In genomic region chr1:212699104-212699838, GRCh38 we compare ENCODE assay signal across 8 cellular contexts. TPM values are rescaled to one million over a fixed set of nuclear protein-coding genes. Genes with fewer than 3 reads are reported as not detected.
A peak's percentile ranks its signal among the peaks of the same experiment; 100 is the strongest.
DNase-seq lines count a peak whose midpoint lies in the region; ATAC-seq and TF ChIP-seq lines count a peak whose summit lies in the region.

No MANE protein-coding gene starts in this region.

- ATAC-seq in CD4-positive, alpha-beta T cell (ENCODE audit: poor library complexity): peak; percentile 60
- ATAC-seq in GM19372 (IDR thresholded peaks at IDR 0.05; ENCODE audit: low read depth, unreplicated experiment) (peak; percentile 54), HG03097 (IDR thresholded peaks at IDR 0.05; ENCODE audit: low FRiP score, unreplicated experiment) (no peak)

- CTCF ChIA-PET in CD4-positive, alpha-beta T cell (lab: Charles Lee): interaction anchor here (0.9 to 1.7 kb wide), 3 partner anchors 51 to 84 kb away, joined by 3 to 6 read pairs (median 5); no protein-coding TSS in a partner anchor
- CTCF ChIA-PET in activated naive CD4-positive, alpha-beta T cell treated with anti-CD3 and anti-CD28 coated beads, Interleukin-2, amount 10 ng/mL, durations not matched to agents 7 days and 5 days (lab: Charles Lee): interaction anchor here (0.6 to 2.6 kb wide), 17 partner anchors 9 to 296 kb away, joined by 3 to 19 read pairs (median 4); partner anchors contain the start of genes NSL1 and TATDN3

- DNase-seq in CD4-positive, alpha-beta T cell: peak in 9 of 10 experiments; percentile 21 to 51 (median 28)
- DNase-seq in HK-2 (ENCODE audit: unreplicated experiment) (peak; percentile 72), RPMI7951 (ENCODE audit: low read depth) (peak; percentile 17), left ventricle myocardium inferior (peak; percentile 40), retina (peak; percentile 66)
- peak; percentile 66 for DNase-seq in activated naive CD4-positive, alpha-beta T cell treated with anti-CD3 and anti-CD28 coated beads, Interleukin-2, amount 10 ng/mL, durations not matched to agents 7 days and 5 days

- intact Hi-C loops in CD4-positive, alpha-beta T cell (cut with DNase I, micrococcal nuclease): loop anchor here in 1 of 2 experiments (2.0 kb wide), 1 partner anchor 62 kb away; no protein-coding TSS in a partner anchor
- intact Hi-C loops in left ventricle myocardium inferior (cut with micrococcal nuclease): no loop called here

- peak overlapping the region; percentile 77 for H3K4me3 ChIP-seq in left ventricle myocardium inferior

- no peaks in the 10 kb centered on the region for H3K36me3 Mint-ChIP-seq in CD4-positive, alpha-beta T cell (ENCODE audit: low read depth)
- peaks cover 4% of the 10 kb centered on the region for H3K36me3 Mint-ChIP-seq in activated naive CD4-positive, alpha-beta T cell treated with anti-CD3 and anti-CD28 coated beads, Interleukin-2, amount 10 ng/mL, durations not matched to agents 7 days and 5 days

- no peak overlapping the region for H3K27ac Mint-ChIP-seq in CD4-positive, alpha-beta T cell
- H3K27ac Mint-ChIP-seq in activated naive CD4-positive, alpha-beta T cell treated with anti-CD3 and anti-CD28 coated beads, Interleukin-2, amount 10 ng/mL, durations not matched to agents 7 days and 5 days: no peak overlapping the region

- POLR2A ChIA-PET in CD4-positive, alpha-beta T cell (lab: Charles Lee): interaction anchor here (1.8 kb wide), 1 partner anchor 92 kb away, joined by 5 read pairs; the partner anchor contains the start of gene NSL1

- peak overlapping the region; percentile 92 for H3K4me3 Mint-ChIP-seq in CD4-positive, alpha-beta T cell
- H3K4me3 Mint-ChIP-seq in activated naive CD4-positive, alpha-beta T cell treated with anti-CD3 and anti-CD28 coated beads, Interleukin-2, amount 10 ng/mL, durations not matched to agents 7 days and 5 days: peak overlapping the region; percentile 78

- peaks cover 33% of the 10 kb centered on the region for H3K4me1 ChIP-seq in left ventricle myocardium inferior

- no peaks in the 10 kb centered on the region for H3K36me3 ChIP-seq in left ventricle myocardium inferior

- H3K27me3 ChIP-seq in CD4-positive, alpha-beta T cell (ENCODE audit: control insufficient read depth, insufficient read depth, low read length): no peaks in the 10 kb centered on the region
- peaks cover 41% of the 10 kb centered on the region for H3K27me3 ChIP-seq in left ventricle myocardium inferior (ENCODE audit: low read depth)

- peaks cover 50% of the 10 kb centered on the region for H3K4me1 Mint-ChIP-seq in CD4-positive, alpha-beta T cell (ENCODE audit: low read depth)
- H3K4me1 Mint-ChIP-seq in activated naive CD4-positive, alpha-beta T cell treated with anti-CD3 and anti-CD28 coated beads, Interleukin-2, amount 10 ng/mL, durations not matched to agents 7 days and 5 days: peaks cover 32% of the 10 kb centered on the region

- H3K27ac ChIP-seq in CD4-positive, alpha-beta T cell (ENCODE audit: low read depth, low read length): no peak overlapping the region
- peak overlapping the region; percentile 88 for H3K27ac ChIP-seq in left ventricle myocardium inferior (replicated peaks)

- no peaks in the 10 kb centered on the region for H3K9me3 ChIP-seq in CD4-positive, alpha-beta T cell (ENCODE audit: control insufficient read depth, low read length)
- H3K9me3 ChIP-seq in left ventricle myocardium inferior (replicated peaks): no peaks in the 10 kb centered on the region

- no peaks in the 10 kb centered on the region for H3K27me3 Mint-ChIP-seq in CD4-positive, alpha-beta T cell
- peaks cover 52% of the 10 kb centered on the region for H3K27me3 Mint-ChIP-seq in activated naive CD4-positive, alpha-beta T cell treated with anti-CD3 and anti-CD28 coated beads, Interleukin-2, amount 10 ng/mL, durations not matched to agents 7 days and 5 days

- peak; percentile 64 for TF ChIP-seq CTCF in CD4-positive, alpha-beta T cell (IDR thresholded peaks at IDR 0.05)
- TF ChIP-seq CTCF in left ventricle myocardium inferior (IDR thresholded peaks at IDR 0.05; ENCODE audit: borderline replicate concordance): peak; percentile 57

- no peaks in the 10 kb centered on the region for H3K9me3 Mint-ChIP-seq in CD4-positive, alpha-beta T cell
- H3K9me3 Mint-ChIP-seq in activated naive CD4-positive, alpha-beta T cell treated with anti-CD3 and anti-CD28 coated beads, Interleukin-2, amount 10 ng/mL, durations not matched to agents 7 days and 5 days: no peaks in the 10 kb centered on the region

RNA-seq across cellular contexts. Expression of gene BATF3, which starts 0.4 kb away (rescaled TPM):
- total RNA-seq in CD4-positive, alpha-beta T cell: 1 to 10 TPM in 1 of 2 experiments, under 1 TPM in 1; 0.92 to 1.2 TPM
- total RNA-seq in RPMI7951 (2014; rRNA removed; shearing (Covaris generic)): 0.60 and 0.88 TPM in 2 replicates
- total RNA-seq in left ventricle myocardium inferior: 1.8 TPM

Comparison
In these comparisons a context has a peak if more than half of its experiments do, and no peak if none do; other contexts are left out.
1. DNase-seq: peak in every context shown above with its lines; median percentile 72 in HK-2; 66 in activated naive CD4-positive, alpha-beta T cell treated with anti-CD3 and anti-CD28 coated beads, Interleukin-2, amount 10 ng/mL, durations not matched to agents 7 days and 5 days; 66 in retina; 40 in left ventricle myocardium inferior; 28 in CD4-positive, alpha-beta T cell; 17 in RPMI7951.